In the genomic region with DNA sequence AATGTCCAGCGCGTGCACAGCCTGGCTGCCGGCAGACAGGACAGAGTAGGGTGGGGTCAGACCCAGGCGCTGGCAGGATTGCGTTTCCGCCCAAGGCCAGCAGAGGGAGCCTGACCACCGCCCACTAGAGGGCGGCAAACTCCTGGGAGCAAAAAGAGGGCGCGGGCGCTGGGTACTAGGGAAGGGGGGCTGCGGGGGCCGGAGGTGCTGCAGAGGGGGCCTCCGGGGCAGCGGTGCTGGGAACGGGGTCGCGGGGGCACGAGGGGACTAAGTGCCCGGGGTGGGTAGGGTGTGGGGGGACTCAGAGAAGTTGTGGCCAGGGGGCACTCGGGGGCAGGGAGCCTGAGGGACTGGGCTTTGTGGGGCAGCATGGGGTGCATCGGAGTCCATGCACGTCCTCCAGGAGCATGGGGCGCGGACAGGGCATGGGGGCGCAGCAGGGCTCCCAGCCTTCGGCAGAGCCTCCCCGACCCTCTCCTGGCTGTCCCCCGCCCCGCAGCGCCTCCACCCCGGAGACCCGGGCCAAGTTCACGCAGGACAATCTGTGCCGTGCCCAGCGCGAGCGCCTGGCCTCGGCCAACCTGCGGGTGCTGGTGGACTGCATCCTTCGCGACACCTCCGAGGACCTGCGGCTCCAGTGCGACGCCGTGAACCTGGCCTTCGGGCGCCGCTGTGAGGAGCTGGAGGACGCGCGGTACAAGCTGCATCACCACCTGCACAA, we compare ENCODE assay signal across 1 cellular context.
A peak's percentile ranks its signal among the peaks of the same experiment; 100 is the strongest.
TF ChIP-seq lines count a peak whose summit lies in the region.

No MANE protein-coding gene starts in this region.

TF ChIP-seq in HepG2, 621 proteins besides CTCF, POLR2A, EP300 and RAD21 (continued from another document):
- TF ChIP-seq HNF1A (IDR thresholded peaks at IDR 0.05; ENCODE audit: low read depth): no peak
- TF ChIP-seq HNF1A (CRISPR knock-in tag; IDR thresholded peaks at IDR 0.05; ENCODE audit: borderline replicate concordance): 0 out of 2 replicates have a peak, but pooled peaks have one; percentile 23
- no peak for TF ChIP-seq U2AF2 (IDR thresholded peaks at IDR 0.05; ENCODE audit: low read depth, low read length)
- 0 out of 2 replicates have a peak, but pooled peaks have one; percentile 14 for TF ChIP-seq BHLHE40 (IDR thresholded peaks at IDR 0.05; ENCODE audit: low read length)
- peak; percentile 70 for TF ChIP-seq YY1 (IDR thresholded peaks at IDR 0.05; ENCODE audit: insufficient read depth, insufficient replicate concordance, low read depth, low read length)
- TF ChIP-seq ZNF788 (CRISPR knock-in tag; IDR thresholded peaks at IDR 0.05; ENCODE audit: borderline replicate concordance): peak; percentile 60; the same call in 1 of the 2 replicates
- TF ChIP-seq RBM39 (IDR thresholded peaks at IDR 0.05; ENCODE audit: low read depth, low read length, poor library complexity, severe bottlenecking): peak; percentile 51
- TF ChIP-seq KLF12 (CRISPR knock-in tag; IDR thresholded peaks at IDR 0.05; ENCODE audit: borderline replicate concordance): peak; percentile 46; the same call in 1 of the 2 replicates
- TF ChIP-seq HNRNPLL (IDR thresholded peaks at IDR 0.05; ENCODE audit: low read depth, low read length, poor library complexity, severe bottlenecking): peak; percentile 62
- TF ChIP-seq TAF15 (IDR thresholded peaks at IDR 0.05; ENCODE audit: low read depth, low read length, poor library complexity, severe bottlenecking): peak; percentile 43
- 0 out of 2 replicates have a peak, but pooled peaks have one; percentile 16 for TF ChIP-seq TBX2 (CRISPR knock-in tag; IDR thresholded peaks at IDR 0.05; ENCODE audit: borderline replicate concordance)
- TF ChIP-seq, protein P1, sequence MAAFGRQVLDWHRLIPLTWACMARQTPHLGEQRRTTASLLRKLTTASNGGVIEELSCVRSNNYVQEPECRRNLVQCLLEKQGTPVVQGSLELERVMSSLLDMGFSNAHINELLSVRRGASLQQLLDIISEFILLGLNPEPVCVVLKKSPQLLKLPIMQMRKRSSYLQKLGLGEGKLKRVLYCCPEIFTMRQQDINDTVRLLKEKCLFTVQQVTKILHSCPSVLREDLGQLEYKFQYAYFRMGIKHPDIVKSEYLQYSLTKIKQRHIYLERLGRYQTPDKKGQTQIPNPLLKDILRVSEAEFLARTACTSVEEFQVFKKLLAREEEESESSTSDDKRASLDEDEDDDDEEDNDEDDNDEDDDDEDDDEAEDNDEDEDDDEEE (CRISPR knock-in tag; IDR thresholded peaks at IDR 0.05): no peak
- TF ChIP-seq ZMYM2 (CRISPR knock-in tag; IDR thresholded peaks at IDR 0.05): no peak
- TF ChIP-seq ZNF678 (CRISPR knock-in tag; IDR thresholded peaks at IDR 0.05): no peak
- no peak for TF ChIP-seq NFYB (CRISPR knock-in tag; IDR thresholded peaks at IDR 0.05)
- 0 out of 2 replicates have a peak, but pooled peaks have one; percentile 22 for TF ChIP-seq POGZ (CRISPR knock-in tag; IDR thresholded peaks at IDR 0.05)
- TF ChIP-seq CEBPG (CRISPR knock-in tag; IDR thresholded peaks at IDR 0.05): 0 out of 2 replicates have a peak, but pooled peaks have one; percentile 24
- TF ChIP-seq, protein P2, sequence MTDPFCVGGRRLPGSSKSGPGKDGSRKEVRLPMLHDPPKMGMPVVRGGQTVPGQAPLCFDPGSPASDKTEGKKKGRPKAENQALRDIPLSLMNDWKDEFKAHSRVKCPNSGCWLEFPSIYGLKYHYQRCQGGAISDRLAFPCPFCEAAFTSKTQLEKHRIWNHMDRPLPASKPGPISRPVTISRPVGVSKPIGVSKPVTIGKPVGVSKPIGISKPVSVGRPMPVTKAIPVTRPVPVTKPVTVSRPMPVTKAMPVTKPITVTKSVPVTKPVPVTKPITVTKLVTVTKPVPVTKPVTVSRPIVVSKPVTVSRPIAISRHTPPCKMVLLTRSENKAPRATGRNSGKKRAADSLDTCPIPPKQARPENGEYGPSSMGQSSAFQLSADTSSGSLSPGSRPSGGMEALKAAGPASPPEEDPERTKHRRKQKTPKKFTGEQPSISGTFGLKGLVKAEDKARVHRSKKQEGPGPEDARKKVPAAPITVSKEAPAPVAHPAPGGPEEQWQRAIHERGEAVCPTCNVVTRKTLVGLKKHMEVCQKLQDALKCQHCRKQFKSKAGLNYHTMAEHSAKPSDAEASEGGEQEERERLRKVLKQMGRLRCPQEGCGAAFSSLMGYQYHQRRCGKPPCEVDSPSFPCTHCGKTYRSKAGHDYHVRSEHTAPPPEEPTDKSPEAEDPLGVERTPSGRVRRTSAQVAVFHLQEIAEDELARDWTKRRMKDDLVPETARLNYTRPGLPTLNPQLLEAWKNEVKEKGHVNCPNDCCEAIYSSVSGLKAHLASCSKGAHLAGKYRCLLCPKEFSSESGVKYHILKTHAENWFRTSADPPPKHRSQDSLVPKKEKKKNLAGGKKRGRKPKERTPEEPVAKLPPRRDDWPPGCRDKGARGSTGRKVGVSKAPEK (CRISPR knock-in tag; IDR thresholded peaks at IDR 0.05; ENCODE audit: borderline replicate concordance): 0 out of 2 replicates have a peak, but pooled peaks have one; percentile 79
- TF ChIP-seq PCBP2 (optimal IDR thresholded peaks at IDR 0.05; ENCODE audit: low read depth, low read length, poor library complexity, severe bottlenecking): no peak
- peak; percentile 47 for TF ChIP-seq GABPB1 (CRISPR knock-in tag; IDR thresholded peaks at IDR 0.05)
- TF ChIP-seq, protein P3, sequence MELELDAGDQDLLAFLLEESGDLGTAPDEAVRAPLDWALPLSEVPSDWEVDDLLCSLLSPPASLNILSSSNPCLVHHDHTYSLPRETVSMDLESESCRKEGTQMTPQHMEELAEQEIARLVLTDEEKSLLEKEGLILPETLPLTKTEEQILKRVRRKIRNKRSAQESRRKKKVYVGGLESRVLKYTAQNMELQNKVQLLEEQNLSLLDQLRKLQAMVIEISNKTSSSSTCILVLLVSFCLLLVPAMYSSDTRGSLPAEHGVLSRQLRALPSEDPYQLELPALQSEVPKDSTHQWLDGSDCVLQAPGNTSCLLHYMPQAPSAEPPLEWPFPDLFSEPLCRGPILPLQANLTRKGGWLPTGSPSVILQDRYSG (CRISPR knock-in tag; IDR thresholded peaks at IDR 0.05): no peak
